ENCODE assay signal across 29 cellular contexts in the genomic region with DNA sequence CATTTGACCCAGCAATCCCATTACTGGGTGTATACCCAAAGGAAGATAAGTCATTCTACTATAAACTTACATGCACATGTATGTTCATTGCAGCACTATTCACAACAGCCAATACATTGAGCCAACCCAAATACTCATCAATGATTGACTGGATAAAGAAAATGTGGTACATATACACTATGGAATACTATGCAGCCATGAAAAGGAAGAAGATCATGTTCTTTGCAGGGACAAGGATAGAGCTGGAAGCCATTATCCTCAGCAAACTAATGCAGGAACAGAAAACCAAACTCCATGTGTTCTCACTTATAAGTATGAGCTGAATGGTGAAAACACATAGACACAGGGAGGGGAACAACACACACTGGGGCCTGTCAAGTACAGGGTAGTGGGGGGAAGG.
"Had no signal": no experiment of that assay in that cellular context is flagged by ENCODE, and none has a peak within 500 bp of the region (broad histone marks: within the 10 kb centered on the region; RNA-seq: fewer than 3 reads in every experiment).

No MANE protein-coding gene starts in this region.

- FAIRE-seq: urothelium cell line had no signal

- H3K4me3 Mint-ChIP-seq: stimulated activated effector memory CD8-positive, alpha-beta T cell treated with anti-CD3 and anti-CD28 coated beads, Interleukin-12 subunit alpha, Interleukin-12 subunit beta, amount 100 ng/mL, for 72 hours; stimulated activated memory B cell treated with anti-CD40 and anti-IgM and Interleukin-4, amounts not matched to agents 10 μg/mL and 1 μg/mL and 100 μg/mL, for 72 hours; stimulated activated naive B cell treated with anti-CD40 and anti-IgM and Interleukin-4, amounts not matched to agents 10 μg/mL and 1 μg/mL and 100 μg/mL, for 72 hours; stimulated activated naive CD8-positive, alpha-beta T cell treated with anti-CD3 and anti-CD28 coated beads, Interleukin-15, amount 100 ng/mL, for 72 hours; stimulated activated naive CD8-positive, alpha-beta T cell treated with anti-CD3 and anti-CD28 coated beads, Interleukin-15, Interleukin-2, amounts not matched to agents 100 ng/mL and 50 ng/mL, for 24 hours; type B pancreatic cell had no signal

- H3K4me1 ChIP-seq: stomach, suprapubic skin, testis, thyroid gland, tibial artery, tibial nerve, transverse colon, upper lobe of left lung, upper lobe of right lung, uterus, vagina had no signal

- ATAC-seq: stimulated activated effector memory CD8-positive, alpha-beta T cell treated with anti-CD3 and anti-CD28 coated beads, Interleukin-12 subunit alpha, Interleukin-12 subunit beta, amount 100 ng/mL, for 72 hours; stimulated activated memory B cell treated with anti-CD40 and anti-IgM and Interleukin-4, amounts not matched to agents 10 μg/mL and 1 μg/mL and 100 μg/mL, for 72 hours; stimulated activated naive B cell treated with anti-CD40 and anti-IgM and Interleukin-4, amounts not matched to agents 10 μg/mL and 1 μg/mL and 100 μg/mL, for 72 hours; stimulated activated naive CD8-positive, alpha-beta T cell treated with anti-CD3 and anti-CD28 coated beads, Interleukin-15, amount 100 ng/mL, for 72 hours; stimulated activated naive CD8-positive, alpha-beta T cell treated with anti-CD3 and anti-CD28 coated beads, Interleukin-15, Interleukin-2, amounts not matched to agents 100 U/mL and 50 U/mL, for 24 hours; upper lobe of right lung had no signal

- H3K27ac Mint-ChIP-seq: stimulated activated effector memory CD8-positive, alpha-beta T cell treated with anti-CD3 and anti-CD28 coated beads, Interleukin-12 subunit alpha, Interleukin-12 subunit beta, amount 100 ng/mL, for 72 hours; stimulated activated memory B cell treated with anti-CD40 and anti-IgM and Interleukin-4, amounts not matched to agents 10 μg/mL and 1 μg/mL and 100 μg/mL, for 72 hours; stimulated activated naive B cell treated with anti-CD40 and anti-IgM and Interleukin-4, amounts not matched to agents 10 μg/mL and 1 μg/mL and 100 μg/mL, for 72 hours; stimulated activated naive CD8-positive, alpha-beta T cell treated with anti-CD3 and anti-CD28 coated beads, Interleukin-15, amount 100 ng/mL, for 72 hours; stimulated activated naive CD8-positive, alpha-beta T cell treated with anti-CD3 and anti-CD28 coated beads, Interleukin-15, Interleukin-2, amounts not matched to agents 100 ng/mL and 50 ng/mL, for 24 hours; type B pancreatic cell had no signal

- H3K27me3 Mint-ChIP-seq: stimulated activated memory B cell treated with anti-CD40 and anti-IgM and Interleukin-4, amounts not matched to agents 10 μg/mL and 1 μg/mL and 100 μg/mL, for 72 hours; stimulated activated naive B cell treated with anti-CD40 and anti-IgM and Interleukin-4, amounts not matched to agents 10 μg/mL and 1 μg/mL and 100 μg/mL, for 72 hours; stimulated activated naive CD8-positive, alpha-beta T cell treated with anti-CD3 and anti-CD28 coated beads, Interleukin-15, amount 100 ng/mL, for 72 hours; stimulated activated naive CD8-positive, alpha-beta T cell treated with anti-CD3 and anti-CD28 coated beads, Interleukin-15, Interleukin-2, amounts not matched to agents 100 ng/mL and 50 ng/mL, for 24 hours had no signal

- H3K4me1 Mint-ChIP-seq: stimulated activated effector memory CD8-positive, alpha-beta T cell treated with anti-CD3 and anti-CD28 coated beads, Interleukin-12 subunit alpha, Interleukin-12 subunit beta, amount 100 ng/mL, for 72 hours; stimulated activated memory B cell treated with anti-CD40 and anti-IgM and Interleukin-4, amounts not matched to agents 10 μg/mL and 1 μg/mL and 100 μg/mL, for 72 hours; stimulated activated naive B cell treated with anti-CD40 and anti-IgM and Interleukin-4, amounts not matched to agents 10 μg/mL and 1 μg/mL and 100 μg/mL, for 72 hours; stimulated activated naive CD8-positive, alpha-beta T cell treated with anti-CD3 and anti-CD28 coated beads, Interleukin-15, amount 100 ng/mL, for 72 hours had no signal

- H3K27ac ChIP-seq: stomach, suprapubic skin, testis, thoracic aorta, thyroid gland, tibial artery, tibial nerve, transverse colon, upper lobe of left lung, upper lobe of right lung, uterus, vagina had no signal

- DNase-seq: stimulated activated CD4-positive, alpha-beta T cell treated with anti-CD3 and anti-CD28 coated beads, Interleukin-2, amount 100 ng/mL, for 48 hours; stimulated activated CD4-positive, alpha-beta T cell treated with anti-CD3 and anti-CD28 coated beads, Interleukin-4, amount 100 ng/mL, for 1 hour; stimulated activated CD4-positive, alpha-beta T cell treated with anti-CD3 and anti-CD28 coated beads, Interleukin-4, amount 100 ng/mL, for 24 hours; stimulated activated CD4-positive, alpha-beta T cell treated with anti-CD3 and anti-CD28 coated beads, Interleukin-4, amount 100 ng/mL, for 4 hours; stimulated activated CD8-positive, alpha-beta memory T cell treated with anti-CD3 and anti-CD28 coated beads, Interleukin-4, amount 100 ng/mL, for 48 hours; stimulated activated naive B cell treated with anti-CD40 and anti-IgM and Interleukin-4, amounts not matched to agents 10 μg/mL and 1 μg/mL and 100 μg/mL, for 72 hours; stimulated activated naive CD4-positive, alpha-beta T cell; stimulated activated naive CD4-positive, alpha-beta T cell treated with Interleukin-2 at 50 U/mL for 16 hours; stimulated activated naive CD8-positive, alpha-beta T cell treated with anti-CD3 and anti-CD28 coated beads, Interleukin-15, amount 100 ng/mL, for 72 hours; stimulated activated naive CD8-positive, alpha-beta T cell treated with anti-CD3 and anti-CD28 coated beads, Interleukin-15, Interleukin-2, amounts not matched to agents 100 U/mL and 50 U/mL, for 24 hours; stomach; substantia nigra; testis; thyroid gland; tibial artery; transverse colon; trophoblast cell; upper lobe of left lung; upper lobe of right lung; uterus had no signal

- H3K27me3 ChIP-seq: stomach, suprapubic skin, testis, thyroid gland, tibial artery, transverse colon, upper lobe of left lung, upper lobe of right lung, uterus, vagina had no signal

- H3K9me3 Mint-ChIP-seq: type B pancreatic cell had no signal

- H3K36me3 Mint-ChIP-seq: stimulated activated effector memory CD8-positive, alpha-beta T cell treated with anti-CD3 and anti-CD28 coated beads, Interleukin-12 subunit alpha, Interleukin-12 subunit beta, amount 100 ng/mL, for 72 hours; stimulated activated memory B cell treated with anti-CD40 and anti-IgM and Interleukin-4, amounts not matched to agents 10 μg/mL and 1 μg/mL and 100 μg/mL, for 72 hours; stimulated activated naive B cell treated with anti-CD40 and anti-IgM and Interleukin-4, amounts not matched to agents 10 μg/mL and 1 μg/mL and 100 μg/mL, for 72 hours; type B pancreatic cell had no signal

- H3K4me3 ChIP-seq: stomach, suprapubic skin, testis, thoracic aorta, thyroid gland, tibial artery, tibial nerve, transverse colon, upper lobe of left lung, upper lobe of right lung, uterus, vagina had no signal

- H3K9me3 ChIP-seq: suprapubic skin, testis, thoracic aorta, thyroid gland, transverse colon, upper lobe of left lung, upper lobe of right lung, uterus, vagina had no signal

- H3K36me3 ChIP-seq: stomach, suprapubic skin, thoracic aorta, thyroid gland, tibial artery, tibial nerve, transverse colon, upper lobe of left lung, upper lobe of right lung, uterus, vagina had no signal
